ENCODE assay signal across 11 cellular contexts in genomic region chr1:58718435-58718834, GRCh38. TPM values are rescaled to one million over a fixed set of nuclear protein-coding genes. Genes with fewer than 3 reads are reported as not detected.
A peak's percentile ranks its signal among the peaks of the same experiment; 100 is the strongest.
DNase-seq lines count a peak whose midpoint lies in the region; ATAC-seq and TF ChIP-seq lines count a peak whose summit lies in the region.
"Had no signal": no experiment of that assay in that cellular context is flagged by ENCODE, and none has a peak within 500 bp of the region (broad histone marks: within the 10 kb centered on the region; RNA-seq: fewer than 3 reads in every experiment).

No MANE protein-coding gene starts in this region.

- H3K36me3 Mint-ChIP-seq in GM23338 (ENCODE audit: low read depth) (no peaks in the 10 kb centered on the region; the same call in 2 of the 3 replicates), immature natural killer cell (peaks cover 0 to 8% (median 0%) of the 10 kb centered on the region in 3 donors)
- no peaks in the 10 kb centered on the region for H3K36me3 Mint-ChIP-seq in activated CD4-positive, alpha-beta memory T cell treated with anti-CD3 and anti-CD28 coated beads for 36 hours

- H3K4me3 ChIP-seq in BE2C (ENCODE audit: low read depth, low read length), result no peak overlapping the region
- no peak overlapping the region for H3K4me3 ChIP-seq in GM23338
- H3K4me3 ChIP-seq: esophagus squamous epithelium had no signal

- CTCF ChIA-PET in activated CD4-positive, alpha-beta memory T cell treated with anti-CD3 and anti-CD28 coated beads for 36 hours (lab: Charles Lee), result interaction anchor here (0.9 to 2.0 kb wide), 2 partner anchors 19 to 981 kb away, joined by 3 to 8 read pairs; no protein-coding TSS in a partner anchor

- H3K27me3 Mint-ChIP-seq in GM23338 (ENCODE audit: insufficient read depth, low read depth, poor library complexity) (peaks cover 3% of the 10 kb centered on the region), immature natural killer cell (ENCODE audit: low read depth in 3 of 3) (peaks cover 2 to 5% (median 5%) of the 10 kb centered on the region in 3 donors)
- no peaks in the 10 kb centered on the region for H3K27me3 Mint-ChIP-seq in activated CD4-positive, alpha-beta memory T cell treated with anti-CD3 and anti-CD28 coated beads for 36 hours

- H3K4me3 Mint-ChIP-seq in GM23338 (no peak overlapping the region), immature natural killer cell (peak overlapping the region; percentile 49 to 86 (median 67))
- no peak overlapping the region for H3K4me3 Mint-ChIP-seq in activated CD4-positive, alpha-beta memory T cell treated with anti-CD3 and anti-CD28 coated beads for 36 hours

- TF ChIP-seq CTCF in BE2C (IDR thresholded peaks at IDR 0.05; ENCODE audit: low read depth, low read length) (no peak), GM23338 (conservative IDR thresholded peaks at IDR 0.05; ENCODE audit: low read depth in 2 of 2) (no peak)

- no peaks in the 10 kb centered on the region for H3K79me2 ChIP-seq in GM23338 (replicated peaks; ENCODE audit: insufficient read depth)

- no peaks in the 10 kb centered on the region for H3K36me3 ChIP-seq in BE2C
- no peaks in the 10 kb centered on the region for H3K36me3 ChIP-seq in GM23338 (ENCODE audit: insufficient read depth)
- H3K36me3 ChIP-seq: esophagus squamous epithelium had no signal

- H3F3A ChIP-seq in GM23338 (replicated peaks; ENCODE audit: low read depth), result no peaks in the 10 kb centered on the region

- H3K9me3 Mint-ChIP-seq in GM23338 (no peaks in the 10 kb centered on the region), immature natural killer cell (no peaks in the 10 kb centered on the region)
- peaks cover 3% of the 10 kb centered on the region for H3K9me3 Mint-ChIP-seq in activated CD4-positive, alpha-beta memory T cell treated with anti-CD3 and anti-CD28 coated beads for 36 hours

- ATAC-seq in GM23338 (no peak), HG03565 (IDR thresholded peaks at IDR 0.05; ENCODE audit: unreplicated experiment) (no peak), HG02588 (IDR thresholded peaks at IDR 0.05; ENCODE audit: unreplicated experiment) (no peak), GM18517 (IDR thresholded peaks at IDR 0.05; ENCODE audit: unreplicated experiment) (no peak), HG02981 (IDR thresholded peaks at IDR 0.05; ENCODE audit: unreplicated experiment) (no peak)

- H3K4me1 Mint-ChIP-seq in GM23338, result peaks cover 3% of the 10 kb centered on the region; the same call in 1 of the 3 replicates
- H3K4me1 Mint-ChIP-seq in activated CD4-positive, alpha-beta memory T cell treated with anti-CD3 and anti-CD28 coated beads for 36 hours (ENCODE audit: low read depth), result peaks cover 14% of the 10 kb centered on the region
- H3K4me1 Mint-ChIP-seq in immature natural killer cell, result peaks cover 54 to 66% of the 10 kb centered on the region in 2 donors

- H3K27ac ChIP-seq in GM23338 (ENCODE audit: low read depth), result no peak overlapping the region

- no peaks in the 10 kb centered on the region; the same call in 1 of the 2 replicates for H3K9me2 ChIP-seq in GM23338 (ENCODE audit: insufficient read depth)

- no peaks in the 10 kb centered on the region for H3K9me3 ChIP-seq in BE2C
- H3K9me3 ChIP-seq: esophagus squamous epithelium had no signal

- DNase-seq in BE2C (peak; percentile 21), GM23338 (ENCODE audit: low spot score) (no peak), immature natural killer cell (peak in 1 of 3 donors; percentile 26)
- no peak for DNase-seq in activated CD4-positive, alpha-beta memory T cell treated with anti-CD3 and anti-CD28 coated beads for 36 hours
- DNase-seq: COR-L47, esophagus squamous epithelium, NCI-H187 had no signal

- intact Hi-C loops in activated CD4-positive, alpha-beta memory T cell treated with anti-CD3 and anti-CD28 coated beads for 36 hours (cut with micrococcal nuclease), result no loop called here

- H2AFZ ChIP-seq in GM23338, result peak overlapping the region; percentile 78; the same call in 1 of the 2 replicates

- H3K4me2 ChIP-seq in GM23338, result no peak overlapping the region

- H4K20me1 ChIP-seq in GM23338 (replicated peaks; ENCODE audit: insufficient read depth), result no peaks in the 10 kb centered on the region

- H3K27me3 ChIP-seq in BE2C (no peaks in the 10 kb centered on the region), GM23338 (ENCODE audit: insufficient read depth) (no peaks in the 10 kb centered on the region)
- H3K27me3 ChIP-seq: esophagus squamous epithelium had no signal

- POLR2A ChIA-PET in activated CD4-positive, alpha-beta memory T cell treated with anti-CD3 and anti-CD28 coated beads for 36 hours (lab: Charles Lee), result no interaction called here

- H3K4me1 ChIP-seq in BE2C, result no peaks in the 10 kb centered on the region
- no peaks in the 10 kb centered on the region for H3K4me1 ChIP-seq in GM23338 (ENCODE audit: insufficient read depth)

- H3K27ac Mint-ChIP-seq in GM23338 (no peak overlapping the region), immature natural killer cell (peak overlapping the region; percentile 65 to 95 (median 83))
- peak overlapping the region; percentile 23 for H3K27ac Mint-ChIP-seq in activated CD4-positive, alpha-beta memory T cell treated with anti-CD3 and anti-CD28 coated beads for 36 hours

TF ChIP-seq in GM23338, 12 proteins besides CTCF, POLR2A, EP300 and RAD21 (continues in another document):
- TF ChIP-seq JUNB (IDR thresholded peaks at IDR 0.05; ENCODE audit: unreplicated experiment), result no peak
- no peak for TF ChIP-seq CREB1 (CRISPR knock-in tag; IDR thresholded peaks at IDR 0.05; ENCODE audit: low read depth)
- TF ChIP-seq ETS1 (IDR thresholded peaks at IDR 0.05), result no peak
- TF ChIP-seq EZH2phosphoT487 (IDR thresholded peaks at IDR 0.05; ENCODE audit: unreplicated experiment), result no peak
- no peak for TF ChIP-seq NANOG (IDR thresholded peaks at IDR 0.05; ENCODE audit: borderline replicate concordance)
- TF ChIP-seq ZNF331 (CRISPR knock-in tag; IDR thresholded peaks at IDR 0.05; ENCODE audit: low read depth), result no peak
- TF ChIP-seq ZNF114 (CRISPR knock-in tag; IDR thresholded peaks at IDR 0.05), result no peak
- no peak for TF ChIP-seq EZH2 (IDR thresholded peaks at IDR 0.05; ENCODE audit: low read depth, unreplicated experiment)

RNA-seq across cellular contexts. Expression of gene MYSM1, which starts 18.6 kb away (rescaled TPM):
- polyA plus RNA-seq in BE2C (2012; ENCODE audit: insufficient read depth, insufficient read length, low read depth), result 8.6 TPM
- 109 and 126 TPM in 2 replicates for total RNA-seq in GM23338 (2014; rRNA removed; shearing (Covaris generic))
- polyA plus RNA-seq in GM23338 (2016; fragmentation: Nextera tagmentation; extraction: Ambion mirVana), result 66.0 and 70.3 TPM in 2 replicates
- 10 to 100 TPM; 27.3 to 34.8 TPM for total RNA-seq in activated CD4-positive, alpha-beta memory T cell treated with anti-CD3 and anti-CD28 coated beads for 36 hours
- 10 to 100 TPM; 11.3 to 17.6 (median 15.4) TPM for polyA plus RNA-seq in immature natural killer cell

Comparison
In these comparisons a context has a peak if more than half of its experiments do, and no peak if none do; other contexts are left out.
1. H3K4me3 Mint-ChIP-seq: peak in immature natural killer cell (5 of 5); none in GM23338 (single experiment) and activated CD4-positive, alpha-beta memory T cell treated with anti-CD3 and anti-CD28 coated beads for 36 hours (single experiment).